Comparison of ENCODE assay signal across 11 cellular contexts in genomic region chr5:129057329-129057728, GRCh38.
"Had no signal": no experiment of that assay in that cellular context is flagged by ENCODE, and none has a peak within 500 bp of the region (broad histone marks: within the 10 kb centered on the region; RNA-seq: fewer than 3 reads in every experiment).

No MANE protein-coding gene starts in this region.

- H3K4me2 ChIP-seq: GM23338 had no signal

- H3K4me3 Mint-ChIP-seq: GM23338, H9, HFFc6 had no signal

- H3K9me3 Mint-ChIP-seq: GM23338 had no signal

- H3K9me3 ChIP-seq: HAP-1 had no signal

- H3K4me1 Mint-ChIP-seq: GM23338, H9 had no signal

- DNase-seq: GM23248, GOT3, H7, H9, HCEC 1CT, HFFc6 had no signal

- H3K9ac ChIP-seq: GM23248 had no signal

- ATAC-seq: GM23338, HCT116 had no signal

- H3K27ac ChIP-seq: GM23248 had no signal

- H3K4me3 ChIP-seq: GM23248, GM23338, HAP-1 had no signal

- H2AFZ ChIP-seq: GM23248, GM23338 had no signal

- H3K27ac Mint-ChIP-seq: GM23338, H9, HFFc6 had no signal

- H3K4me1 ChIP-seq: HAP-1 had no signal

- FAIRE-seq: H1, H54 had no signal

- H3K36me3 ChIP-seq: HAP-1 had no signal
